Comparison of ENCODE assay signal across 1 cellular context in the genomic region with DNA sequence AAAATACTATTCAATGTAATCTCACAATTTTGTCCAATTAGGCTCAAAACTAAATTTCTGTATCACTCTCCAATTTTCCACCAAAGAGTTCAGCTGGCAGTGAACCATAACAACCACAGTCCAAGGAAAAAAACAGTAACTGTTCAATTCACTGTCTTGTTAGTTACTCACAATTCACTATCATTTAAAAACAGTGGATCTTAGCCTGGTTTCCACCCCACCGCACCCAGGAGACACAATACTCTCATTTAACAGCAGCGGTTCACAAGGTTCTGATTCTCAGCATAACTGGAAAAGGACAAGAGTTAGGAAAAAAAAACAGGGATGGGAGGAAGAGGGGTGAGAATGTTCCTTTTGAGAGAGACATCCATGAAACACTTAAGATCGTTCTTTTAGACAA.
TF ChIP-seq lines count a peak whose summit lies in the region.

No MANE protein-coding gene starts in this region.

TF ChIP-seq in GM23338, 12 proteins besides CTCF, POLR2A, EP300 and RAD21 (continued from another document):
- TF ChIP-seq, protein P1, sequence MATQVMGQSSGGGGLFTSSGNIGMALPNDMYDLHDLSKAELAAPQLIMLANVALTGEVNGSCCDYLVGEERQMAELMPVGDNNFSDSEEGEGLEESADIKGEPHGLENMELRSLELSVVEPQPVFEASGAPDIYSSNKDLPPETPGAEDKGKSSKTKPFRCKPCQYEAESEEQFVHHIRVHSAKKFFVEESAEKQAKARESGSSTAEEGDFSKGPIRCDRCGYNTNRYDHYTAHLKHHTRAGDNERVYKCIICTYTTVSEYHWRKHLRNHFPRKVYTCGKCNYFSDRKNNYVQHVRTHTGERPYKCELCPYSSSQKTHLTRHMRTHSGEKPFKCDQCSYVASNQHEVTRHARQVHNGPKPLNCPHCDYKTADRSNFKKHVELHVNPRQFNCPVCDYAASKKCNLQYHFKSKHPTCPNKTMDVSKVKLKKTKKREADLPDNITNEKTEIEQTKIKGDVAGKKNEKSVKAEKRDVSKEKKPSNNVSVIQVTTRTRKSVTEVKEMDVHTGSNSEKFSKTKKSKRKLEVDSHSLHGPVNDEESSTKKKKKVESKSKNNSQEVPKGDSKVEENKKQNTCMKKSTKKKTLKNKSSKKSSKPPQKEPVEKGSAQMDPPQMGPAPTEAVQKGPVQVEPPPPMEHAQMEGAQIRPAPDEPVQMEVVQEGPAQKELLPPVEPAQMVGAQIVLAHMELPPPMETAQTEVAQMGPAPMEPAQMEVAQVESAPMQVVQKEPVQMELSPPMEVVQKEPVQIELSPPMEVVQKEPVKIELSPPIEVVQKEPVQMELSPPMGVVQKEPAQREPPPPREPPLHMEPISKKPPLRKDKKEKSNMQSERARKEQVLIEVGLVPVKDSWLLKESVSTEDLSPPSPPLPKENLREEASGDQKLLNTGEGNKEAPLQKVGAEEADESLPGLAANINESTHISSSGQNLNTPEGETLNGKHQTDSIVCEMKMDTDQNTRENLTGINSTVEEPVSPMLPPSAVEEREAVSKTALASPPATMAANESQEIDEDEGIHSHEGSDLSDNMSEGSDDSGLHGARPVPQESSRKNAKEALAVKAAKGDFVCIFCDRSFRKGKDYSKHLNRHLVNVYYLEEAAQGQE (IDR thresholded peaks at IDR 0.05; ENCODE audit: unreplicated experiment), result no peak
- no peak for TF ChIP-seq ZNF114 (CRISPR knock-in tag; IDR thresholded peaks at IDR 0.05)
- no peak for TF ChIP-seq STAT1 (IDR thresholded peaks at IDR 0.05; ENCODE audit: unreplicated experiment)
- no peak for TF ChIP-seq ZNF331 (CRISPR knock-in tag; IDR thresholded peaks at IDR 0.05; ENCODE audit: low read depth)
- TF ChIP-seq JUNB (IDR thresholded peaks at IDR 0.05; ENCODE audit: unreplicated experiment), result no peak
